ENCODE assay signal across 1 cellular context in the genomic region with DNA sequence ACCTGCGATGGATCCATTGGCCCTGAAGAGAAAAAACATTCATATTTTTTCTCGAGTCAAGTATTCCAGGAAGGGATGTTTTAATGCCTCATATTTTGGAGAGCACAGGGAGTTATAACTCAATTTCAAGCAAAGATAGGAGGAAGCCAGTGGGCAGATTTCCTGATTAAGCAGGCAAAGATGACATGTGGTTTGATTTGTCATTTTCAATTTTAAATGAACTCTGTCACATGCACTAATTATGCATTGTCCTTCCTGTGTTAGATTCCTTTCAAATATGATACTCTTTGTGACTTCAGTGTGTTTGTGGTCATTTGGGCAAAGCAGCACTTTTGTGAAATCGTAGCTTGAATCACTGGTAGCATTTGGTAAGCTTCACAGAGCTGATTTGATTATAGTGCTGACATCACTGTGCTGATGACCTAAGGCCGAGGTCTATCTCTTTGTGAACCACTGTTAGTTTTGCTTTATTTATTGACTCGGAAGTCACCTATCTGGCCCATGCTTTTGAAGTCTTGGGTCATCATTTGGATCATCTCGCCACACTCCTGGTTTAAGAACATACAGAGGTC.
TF ChIP-seq lines count a peak whose summit lies in the region.
"Not testable (repeated sequence)": the region's sequence is repeated elsewhere in the genome, so short reads cannot be mapped to it uniquely, and the experiment has no call there.

No MANE protein-coding gene starts in this region.

TF ChIP-seq in HepG2, 621 proteins besides CTCF, POLR2A, EP300 and RAD21 (continues in another document):
- TF ChIP-seq MED1 (CRISPR knock-in tag; IDR thresholded peaks at IDR 0.05) (peak; percentile 55), BCL6 (CRISPR knock-in tag; IDR thresholded peaks at IDR 0.05) (peak; percentile 24; the same call in 1 of the 2 replicates), CEBPG (CRISPR knock-in tag; IDR thresholded peaks at IDR 0.05) (peak; percentile 50), FOXP4 (CRISPR knock-in tag; IDR thresholded peaks at IDR 0.05) (peak; percentile 71), HOXA3 (CRISPR knock-in tag; IDR thresholded peaks at IDR 0.05) (peak; percentile 36; the same call in 1 of the 2 replicates), ELF3 (CRISPR knock-in tag; IDR thresholded peaks at IDR 0.05) (peak; percentile 43; the same call in 1 of the 2 replicates), SALL1 (CRISPR knock-in tag; IDR thresholded peaks at IDR 0.05) (peak; percentile 47; the same call in 1 of the 2 replicates), DPF2 (CRISPR knock-in tag; IDR thresholded peaks at IDR 0.05; ENCODE audit: borderline replicate concordance, low read depth) (peak; percentile 56; the same call in 1 of the 2 replicates), ETV5 (CRISPR knock-in tag; IDR thresholded peaks at IDR 0.05; ENCODE audit: borderline replicate concordance) (peak; percentile 92; the same call in 1 of the 2 replicates), MIXL1 (CRISPR knock-in tag; IDR thresholded peaks at IDR 0.05) (peak; percentile 56; the same call in 1 of the 2 replicates), NR2F1 (CRISPR knock-in tag; IDR thresholded peaks at IDR 0.05) (peak; percentile 49 to 61; a peak in 2 of 4 replicates), NR2F2 (IDR thresholded peaks at IDR 0.05; ENCODE audit: borderline replicate concordance, low read depth) (peak; percentile 73), TBX3 (IDR thresholded peaks at IDR 0.05; ENCODE audit: borderline replicate concordance) (peak; percentile 26; the same call in 1 of the 2 replicates), ZBTB7B (CRISPR knock-in tag; IDR thresholded peaks at IDR 0.05) (peak; percentile 37; the same call in 1 of the 2 replicates), HDAC1 (CRISPR knock-in tag; IDR thresholded peaks at IDR 0.05) (peak; percentile 44; the same call in 1 of the 2 replicates), PHF21A (CRISPR knock-in tag; IDR thresholded peaks at IDR 0.05) (0 out of 2 replicates have a peak, but pooled peaks have one; percentile 38), HHEX (CRISPR knock-in tag; IDR thresholded peaks at IDR 0.05) (peak; percentile 65), SAP130 (CRISPR knock-in tag; IDR thresholded peaks at IDR 0.05; ENCODE audit: low read depth) (peak; percentile 67), ZBTB21 (CRISPR knock-in tag; IDR thresholded peaks at IDR 0.05) (peak; percentile 91), ZNF292 (CRISPR knock-in tag; IDR thresholded peaks at IDR 0.05; ENCODE audit: borderline replicate concordance, low read depth) (peak; percentile 44; the same call in 1 of the 2 replicates), GATAD2A (CRISPR knock-in tag; IDR thresholded peaks at IDR 0.05) (peak; percentile 82), FOXA3 (CRISPR knock-in tag; IDR thresholded peaks at IDR 0.05) (peak; percentile 77), FOXP1 (CRISPR knock-in tag; IDR thresholded peaks at IDR 0.05) (peak; percentile 46; the same call in 1 of the 2 replicates), KLF16 (CRISPR knock-in tag; IDR thresholded peaks at IDR 0.05) (0 out of 4 replicates have a peak, but pooled peaks of 1 of the 2 experiments have one; percentile 18), THRA (CRISPR knock-in tag; IDR thresholded peaks at IDR 0.05; ENCODE audit: borderline replicate concordance) (peak; percentile 37; the same call in 1 of the 2 replicates), HDAC2 (CRISPR knock-in tag; IDR thresholded peaks at IDR 0.05) (peak; percentile 54; the same call in 1 of the 2 replicates), SP5 (CRISPR knock-in tag; IDR thresholded peaks at IDR 0.05; ENCODE audit: borderline replicate concordance, low read depth) (0 out of 2 replicates have a peak, but pooled peaks have one; percentile 24), SOX5 (CRISPR knock-in tag; IDR thresholded peaks at IDR 0.05; ENCODE audit: borderline replicate concordance) (peak; percentile 70; the same call in 1 of the 2 replicates), FOSL2 (CRISPR knock-in tag; IDR thresholded peaks at IDR 0.05) (peak; percentile 73), ZNF644 (CRISPR knock-in tag; IDR thresholded peaks at IDR 0.05; ENCODE audit: low read depth) (0 out of 2 replicates have a peak, but pooled peaks have one; percentile 16), ATF4 (CRISPR knock-in tag; IDR thresholded peaks at IDR 0.05) (peak in 1 of 2 experiments; percentile 27; a peak in 1 of 4 replicates), NCOA2 (CRISPR knock-in tag; IDR thresholded peaks at IDR 0.05) (peak; percentile 61), ATF3 (CRISPR knock-in tag; IDR thresholded peaks at IDR 0.05) (peak; percentile 60), RXRB (CRISPR knock-in tag; IDR thresholded peaks at IDR 0.05; ENCODE audit: borderline replicate concordance) (peak; percentile 79; the same call in 1 of the 2 replicates), HMG20A (CRISPR knock-in tag; IDR thresholded peaks at IDR 0.05; ENCODE audit: borderline replicate concordance) (peak; percentile 46; the same call in 1 of the 2 replicates), SOX13 (CRISPR knock-in tag; conservative IDR thresholded peaks at IDR 0.05 in 1 of 2, IDR thresholded peaks at IDR 0.05 in 1 of 2) (peak in 1 of 2 experiments; percentile 59; a peak in 1 of 4 replicates), RARA (CRISPR knock-in tag; IDR thresholded peaks at IDR 0.05) (peak; percentile 85)
- TF ChIP-seq, protein P1, sequence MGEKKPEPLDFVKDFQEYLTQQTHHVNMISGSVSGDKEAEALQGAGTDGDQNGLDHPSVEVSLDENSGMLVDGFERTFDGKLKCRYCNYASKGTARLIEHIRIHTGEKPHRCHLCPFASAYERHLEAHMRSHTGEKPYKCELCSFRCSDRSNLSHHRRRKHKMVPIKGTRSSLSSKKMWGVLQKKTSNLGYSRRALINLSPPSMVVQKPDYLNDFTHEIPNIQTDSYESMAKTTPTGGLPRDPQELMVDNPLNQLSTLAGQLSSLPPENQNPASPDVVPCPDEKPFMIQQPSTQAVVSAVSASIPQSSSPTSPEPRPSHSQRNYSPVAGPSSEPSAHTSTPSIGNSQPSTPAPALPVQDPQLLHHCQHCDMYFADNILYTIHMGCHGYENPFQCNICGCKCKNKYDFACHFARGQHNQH (CRISPR knock-in tag; IDR thresholded peaks at IDR 0.05), result peak; percentile 31; the same call in 1 of the 2 replicates
- not testable (repeated sequence) for TF ChIP-seq FOXP1, SOX13 (IDR thresholded peaks at IDR 0.05)
- TF ChIP-seq, protein P2, sequence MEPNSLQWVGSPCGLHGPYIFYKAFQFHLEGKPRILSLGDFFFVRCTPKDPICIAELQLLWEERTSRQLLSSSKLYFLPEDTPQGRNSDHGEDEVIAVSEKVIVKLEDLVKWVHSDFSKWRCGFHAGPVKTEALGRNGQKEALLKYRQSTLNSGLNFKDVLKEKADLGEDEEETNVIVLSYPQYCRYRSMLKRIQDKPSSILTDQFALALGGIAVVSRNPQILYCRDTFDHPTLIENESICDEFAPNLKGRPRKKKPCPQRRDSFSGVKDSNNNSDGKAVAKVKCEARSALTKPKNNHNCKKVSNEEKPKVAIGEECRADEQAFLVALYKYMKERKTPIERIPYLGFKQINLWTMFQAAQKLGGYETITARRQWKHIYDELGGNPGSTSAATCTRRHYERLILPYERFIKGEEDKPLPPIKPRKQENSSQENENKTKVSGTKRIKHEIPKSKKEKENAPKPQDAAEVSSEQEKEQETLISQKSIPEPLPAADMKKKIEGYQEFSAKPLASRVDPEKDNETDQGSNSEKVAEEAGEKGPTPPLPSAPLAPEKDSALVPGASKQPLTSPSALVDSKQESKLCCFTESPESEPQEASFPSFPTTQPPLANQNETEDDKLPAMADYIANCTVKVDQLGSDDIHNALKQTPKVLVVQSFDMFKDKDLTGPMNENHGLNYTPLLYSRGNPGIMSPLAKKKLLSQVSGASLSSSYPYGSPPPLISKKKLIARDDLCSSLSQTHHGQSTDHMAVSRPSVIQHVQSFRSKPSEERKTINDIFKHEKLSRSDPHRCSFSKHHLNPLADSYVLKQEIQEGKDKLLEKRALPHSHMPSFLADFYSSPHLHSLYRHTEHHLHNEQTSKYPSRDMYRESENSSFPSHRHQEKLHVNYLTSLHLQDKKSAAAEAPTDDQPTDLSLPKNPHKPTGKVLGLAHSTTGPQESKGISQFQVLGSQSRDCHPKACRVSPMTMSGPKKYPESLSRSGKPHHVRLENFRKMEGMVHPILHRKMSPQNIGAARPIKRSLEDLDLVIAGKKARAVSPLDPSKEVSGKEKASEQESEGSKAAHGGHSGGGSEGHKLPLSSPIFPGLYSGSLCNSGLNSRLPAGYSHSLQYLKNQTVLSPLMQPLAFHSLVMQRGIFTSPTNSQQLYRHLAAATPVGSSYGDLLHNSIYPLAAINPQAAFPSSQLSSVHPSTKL (CRISPR knock-in tag; IDR thresholded peaks at IDR 0.05), result peak; percentile 78
- TF ChIP-seq, protein P3, sequence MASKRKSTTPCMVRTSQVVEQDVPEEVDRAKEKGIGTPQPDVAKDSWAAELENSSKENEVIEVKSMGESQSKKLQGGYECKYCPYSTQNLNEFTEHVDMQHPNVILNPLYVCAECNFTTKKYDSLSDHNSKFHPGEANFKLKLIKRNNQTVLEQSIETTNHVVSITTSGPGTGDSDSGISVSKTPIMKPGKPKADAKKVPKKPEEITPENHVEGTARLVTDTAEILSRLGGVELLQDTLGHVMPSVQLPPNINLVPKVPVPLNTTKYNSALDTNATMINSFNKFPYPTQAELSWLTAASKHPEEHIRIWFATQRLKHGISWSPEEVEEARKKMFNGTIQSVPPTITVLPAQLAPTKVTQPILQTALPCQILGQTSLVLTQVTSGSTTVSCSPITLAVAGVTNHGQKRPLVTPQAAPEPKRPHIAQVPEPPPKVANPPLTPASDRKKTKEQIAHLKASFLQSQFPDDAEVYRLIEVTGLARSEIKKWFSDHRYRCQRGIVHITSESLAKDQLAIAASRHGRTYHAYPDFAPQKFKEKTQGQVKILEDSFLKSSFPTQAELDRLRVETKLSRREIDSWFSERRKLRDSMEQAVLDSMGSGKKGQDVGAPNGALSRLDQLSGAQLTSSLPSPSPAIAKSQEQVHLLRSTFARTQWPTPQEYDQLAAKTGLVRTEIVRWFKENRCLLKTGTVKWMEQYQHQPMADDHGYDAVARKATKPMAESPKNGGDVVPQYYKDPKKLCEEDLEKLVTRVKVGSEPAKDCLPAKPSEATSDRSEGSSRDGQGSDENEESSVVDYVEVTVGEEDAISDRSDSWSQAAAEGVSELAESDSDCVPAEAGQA (IDR thresholded peaks at IDR 0.05; ENCODE audit: low read depth), result 0 out of 2 replicates have a peak, but pooled peaks have one; percentile 30
- TF ChIP-seq, protein P3 (CRISPR knock-in tag; IDR thresholded peaks at IDR 0.05; ENCODE audit: borderline replicate concordance), result not testable (repeated sequence)
- TF ChIP-seq, protein P4, sequence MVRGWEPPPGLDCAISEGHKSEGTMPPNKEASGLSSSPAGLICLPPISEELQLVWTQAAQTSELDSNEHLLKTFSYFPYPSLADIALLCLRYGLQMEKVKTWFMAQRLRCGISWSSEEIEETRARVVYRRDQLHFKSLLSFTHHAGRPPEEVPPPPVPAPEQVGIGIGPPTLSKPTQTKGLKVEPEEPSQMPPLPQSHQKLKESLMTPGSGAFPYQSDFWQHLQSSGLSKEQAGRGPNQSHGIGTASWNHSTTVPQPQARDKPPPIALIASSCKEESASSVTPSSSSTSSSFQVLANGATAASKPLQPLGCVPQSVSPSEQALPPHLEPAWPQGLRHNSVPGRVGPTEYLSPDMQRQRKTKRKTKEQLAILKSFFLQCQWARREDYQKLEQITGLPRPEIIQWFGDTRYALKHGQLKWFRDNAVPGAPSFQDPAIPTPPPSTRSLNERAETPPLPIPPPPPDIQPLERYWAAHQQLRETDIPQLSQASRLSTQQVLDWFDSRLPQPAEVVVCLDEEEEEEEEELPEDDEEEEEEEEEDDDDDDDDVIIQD (CRISPR knock-in tag; IDR thresholded peaks at IDR 0.05; ENCODE audit: low read depth), result peak; percentile 75
